ENCODE assay signal across 1 cellular context in genomic region chr5:68476854-68477253, GRCh38.
TF ChIP-seq lines count a peak whose summit lies in the region.

No MANE protein-coding gene starts in this region.

TF ChIP-seq in A549, 52 proteins besides CTCF, POLR2A, EP300 and RAD21 (continued from another document):
- TF ChIP-seq, protein P1, sequence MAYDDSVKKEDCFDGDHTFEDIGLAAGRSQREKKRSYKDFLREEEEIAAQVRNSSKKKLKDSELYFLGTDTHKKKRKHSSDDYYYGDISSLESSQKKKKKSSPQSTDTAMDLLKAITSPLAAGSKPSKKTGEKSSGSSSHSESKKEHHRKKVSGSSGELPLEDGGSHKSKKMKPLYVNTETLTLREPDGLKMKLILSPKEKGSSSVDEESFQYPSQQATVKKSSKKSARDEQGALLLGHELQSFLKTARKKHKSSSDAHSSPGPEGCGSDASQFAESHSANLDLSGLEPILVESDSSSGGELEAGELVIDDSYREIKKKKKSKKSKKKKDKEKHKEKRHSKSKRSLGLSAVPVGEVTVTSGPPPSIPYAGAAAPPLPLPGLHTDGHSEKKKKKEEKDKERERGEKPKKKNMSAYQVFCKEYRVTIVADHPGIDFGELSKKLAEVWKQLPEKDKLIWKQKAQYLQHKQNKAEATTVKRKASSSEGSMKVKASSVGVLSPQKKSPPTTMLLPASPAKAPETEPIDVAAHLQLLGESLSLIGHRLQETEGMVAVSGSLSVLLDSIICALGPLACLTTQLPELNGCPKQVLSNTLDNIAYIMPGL (CRISPR knock-in tag; IDR thresholded peaks at IDR 0.05; ENCODE audit: borderline replicate concordance): no peak
- TF ChIP-seq HDAC2 (IDR thresholded peaks at IDR 0.05) (no peak), USF2 (IDR thresholded peaks at IDR 0.05) (no peak), ZSCAN20 (CRISPR knock-in tag; IDR thresholded peaks at IDR 0.05) (no peak)
